In the genomic region with DNA sequence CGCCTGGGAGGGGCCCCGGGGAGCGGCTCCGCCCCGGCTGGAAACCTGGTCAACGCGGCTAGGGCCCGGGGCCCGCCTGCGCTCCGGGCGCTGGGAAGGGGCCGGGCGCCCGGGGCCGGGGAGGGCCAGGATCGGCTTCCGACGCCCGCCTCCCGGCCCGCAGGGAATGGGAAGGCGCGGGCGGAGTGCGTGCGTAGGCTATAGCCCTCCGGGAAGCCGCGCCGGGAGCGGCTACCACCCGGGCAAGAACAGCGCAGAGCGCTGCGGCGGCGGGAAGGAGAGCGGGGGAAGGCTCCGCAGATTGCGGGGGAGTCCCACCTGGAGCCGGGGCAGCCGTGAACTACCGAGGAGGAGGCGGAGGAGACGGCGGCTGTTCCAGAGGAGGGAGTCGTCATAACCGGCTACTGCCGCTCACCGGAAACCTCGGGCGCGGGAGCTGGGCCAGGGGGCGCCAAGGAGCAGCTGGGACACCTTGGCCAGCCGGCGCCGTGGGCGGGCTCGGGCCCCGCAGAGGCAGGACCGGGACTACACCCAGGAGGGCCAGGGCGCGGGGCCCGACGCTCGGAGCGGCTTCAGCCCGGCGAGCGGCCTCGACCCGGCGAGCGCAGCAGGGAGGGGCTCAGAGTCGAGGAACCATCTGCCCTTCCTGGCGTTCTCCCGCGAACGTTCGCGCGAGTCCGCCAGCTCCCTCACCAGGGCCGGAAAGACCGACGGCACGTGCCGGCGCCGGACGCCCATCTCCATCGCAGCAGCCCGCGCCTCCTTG, we compare ENCODE assay signal across 8 cellular contexts. TPM values are rescaled to one million over a fixed set of nuclear protein-coding genes. Genes with fewer than 3 reads are reported as not detected.
DNase-seq lines count a peak whose midpoint lies in the region; ATAC-seq and TF ChIP-seq lines count a peak whose summit lies in the region.

A gene (minus strand): TSS at position 429 of the 766 bp plus-strand sequence. CDS start 3,838 bp downstream, outside the sequence.

- peak; percentile 58 for TF ChIP-seq CTCF in kidney epithelial cell (IDR thresholded peaks at IDR 0.05; ENCODE audit: insufficient read depth, low read length, poor library complexity, severe bottlenecking)

- H3K27me3 ChIP-seq in ACC112 (ENCODE audit: insufficient read depth, low read length) (no peaks in the 10 kb centered on the region), kidney epithelial cell (ENCODE audit: control insufficient read depth, insufficient read depth, low read length) (no peaks in the 10 kb centered on the region)

- H3K4me3 ChIP-seq in ACC112 (ENCODE audit: low read depth, low read length) (peak within 1 kb of the TSS; percentile 92), kidney epithelial cell (ENCODE audit: low read depth, low read length) (peak within 1 kb of the TSS; percentile 76)

- peaks cover 28% of the 10 kb centered on the region for H3K79me2 ChIP-seq in ACC112 (ENCODE audit: control insufficient read depth, insufficient read depth, low read length, unreplicated experiment)

- H3K4me1 ChIP-seq in ACC112 (ENCODE audit: control insufficient read depth, insufficient read depth, low read length, unreplicated experiment): peaks cover 42% of the 10 kb centered on the region

- H3K27ac ChIP-seq in ACC112 (ENCODE audit: low read depth, low read length): peak within 1 kb of the TSS; percentile 91

- H2AFZ ChIP-seq in ACC112 (ENCODE audit: low read length, unreplicated experiment): peak within 1 kb of the TSS; percentile 63

- ATAC-seq in GM18511 (IDR thresholded peaks at IDR 0.05; ENCODE audit: unreplicated experiment) (peak; percentile 82), HG03025 (IDR thresholded peaks at IDR 0.05; ENCODE audit: low FRiP score, unreplicated experiment) (peak; percentile 81)

- peaks cover 25% of the 10 kb centered on the region for H3K36me3 ChIP-seq in ACC112 (ENCODE audit: insufficient read depth, low read length)
- H3K36me3 ChIP-seq in kidney epithelial cell (ENCODE audit: control insufficient read depth, insufficient read depth, low read length): peaks cover 3% of the 10 kb centered on the region

- DNase-seq in NCI-H226 (peak; percentile 43), cerebellar cortex (ENCODE audit: low spot score) (peak; percentile 66), kidney epithelial cell (ENCODE audit: low read depth) (peak; percentile 43)
- DNase-seq in activated CD4-positive, CD25-positive, alpha-beta regulatory T cell treated with anti-CD3 and anti-CD28 coated beads, Interleukin-2, amount 50 U/mL, for 72 hours: peak; percentile 83
- peak; percentile 55 to 80 (median 60) for DNase-seq in stimulated activated CD4-positive, alpha-beta T cell treated with anti-CD3 and anti-CD28 coated beads, Interleukin-1b, Interleukin-23, amount 100 ng/mL, for 24 hours (ENCODE audit: low read depth in 4 of 4, low spot score in 1 of 4)

RNA-seq across cellular contexts. Expression of the gene that starts here (rescaled TPM):
- 28.1 and 28.3 TPM in 2 replicates for total RNA-seq in kidney epithelial cell

Comparison
In these comparisons a context has a peak if more than half of its experiments do, and no peak if none do; other contexts are left out.
1. Peak in every context shown above with its lines: DNase-seq, ATAC-seq, H3K4me3 ChIP-seq and H3K27ac ChIP-seq.